ENCODE assay signal across 1 cellular context in the genomic region with DNA sequence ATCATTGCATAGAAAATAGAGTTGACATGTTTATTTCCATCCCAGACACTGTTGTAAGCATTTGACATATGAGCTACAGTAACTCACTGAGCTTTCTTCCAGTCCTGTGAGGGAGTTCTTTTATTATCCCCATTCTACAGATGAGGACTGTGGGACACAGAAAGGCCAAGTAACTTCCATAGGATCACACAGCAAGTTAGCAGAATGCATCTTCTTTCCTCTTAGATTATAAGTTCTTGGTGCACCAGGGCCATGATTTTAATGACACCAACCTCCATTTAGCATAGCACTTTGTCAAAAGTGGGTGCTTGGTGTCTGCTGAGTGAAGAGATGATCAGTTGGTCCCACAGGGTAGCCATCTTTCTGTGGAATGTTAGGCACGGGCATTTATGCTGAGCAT.
TF ChIP-seq lines count a peak whose summit lies in the region.

No MANE protein-coding gene starts in this region.

TF ChIP-seq in A549, 52 proteins besides CTCF, POLR2A, EP300 and RAD21:
- TF ChIP-seq EHF (CRISPR knock-in tag; IDR thresholded peaks at IDR 0.05) (no peak), NR3C1 (IDR thresholded peaks at IDR 0.05) (no peak), MAZ (IDR thresholded peaks at IDR 0.05; ENCODE audit: borderline replicate concordance, low read depth, low read length) (no peak), FOSB (CRISPR knock-in tag; IDR thresholded peaks at IDR 0.05) (peak; percentile 46; the same call in 1 of the 2 replicates), ZFP36 (IDR thresholded peaks at IDR 0.05; ENCODE audit: borderline replicate concordance, partially characterized antibody) (peak; percentile 66), KDM1A (IDR thresholded peaks at IDR 0.05; ENCODE audit: low read depth) (peak; percentile 78; the same call in 1 of the 2 replicates), HOXB5 (CRISPR knock-in tag; IDR thresholded peaks at IDR 0.05) (peak; percentile 61; the same call in 1 of the 2 replicates), HEYL (CRISPR knock-in tag; IDR thresholded peaks at IDR 0.05) (no peak), NFE2L2 (conservative IDR thresholded peaks at IDR 0.05; ENCODE audit: low read length) (no peak), JUN (IDR thresholded peaks at IDR 0.05) (no peak; a peak in 1 of 5 replicates), GATA3 (IDR thresholded peaks at IDR 0.05; ENCODE audit: borderline replicate concordance) (no peak)
- TF ChIP-seq, protein P1, sequence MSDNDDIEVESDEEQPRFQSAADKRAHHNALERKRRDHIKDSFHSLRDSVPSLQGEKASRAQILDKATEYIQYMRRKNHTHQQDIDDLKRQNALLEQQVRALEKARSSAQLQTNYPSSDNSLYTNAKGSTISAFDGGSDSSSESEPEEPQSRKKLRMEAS (IDR thresholded peaks at IDR 0.05), result no peak
- TF ChIP-seq, protein P2, sequence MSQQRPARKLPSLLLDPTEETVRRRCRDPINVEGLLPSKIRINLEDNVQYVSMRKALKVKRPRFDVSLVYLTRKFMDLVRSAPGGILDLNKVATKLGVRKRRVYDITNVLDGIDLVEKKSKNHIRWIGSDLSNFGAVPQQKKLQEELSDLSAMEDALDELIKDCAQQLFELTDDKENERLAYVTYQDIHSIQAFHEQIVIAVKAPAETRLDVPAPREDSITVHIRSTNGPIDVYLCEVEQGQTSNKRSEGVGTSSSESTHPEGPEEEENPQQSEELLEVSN (IDR thresholded peaks at IDR 0.05; ENCODE audit: borderline replicate concordance, low read depth), result no peak
